ENCODE assay signal across 8 cellular contexts in the genomic region with DNA sequence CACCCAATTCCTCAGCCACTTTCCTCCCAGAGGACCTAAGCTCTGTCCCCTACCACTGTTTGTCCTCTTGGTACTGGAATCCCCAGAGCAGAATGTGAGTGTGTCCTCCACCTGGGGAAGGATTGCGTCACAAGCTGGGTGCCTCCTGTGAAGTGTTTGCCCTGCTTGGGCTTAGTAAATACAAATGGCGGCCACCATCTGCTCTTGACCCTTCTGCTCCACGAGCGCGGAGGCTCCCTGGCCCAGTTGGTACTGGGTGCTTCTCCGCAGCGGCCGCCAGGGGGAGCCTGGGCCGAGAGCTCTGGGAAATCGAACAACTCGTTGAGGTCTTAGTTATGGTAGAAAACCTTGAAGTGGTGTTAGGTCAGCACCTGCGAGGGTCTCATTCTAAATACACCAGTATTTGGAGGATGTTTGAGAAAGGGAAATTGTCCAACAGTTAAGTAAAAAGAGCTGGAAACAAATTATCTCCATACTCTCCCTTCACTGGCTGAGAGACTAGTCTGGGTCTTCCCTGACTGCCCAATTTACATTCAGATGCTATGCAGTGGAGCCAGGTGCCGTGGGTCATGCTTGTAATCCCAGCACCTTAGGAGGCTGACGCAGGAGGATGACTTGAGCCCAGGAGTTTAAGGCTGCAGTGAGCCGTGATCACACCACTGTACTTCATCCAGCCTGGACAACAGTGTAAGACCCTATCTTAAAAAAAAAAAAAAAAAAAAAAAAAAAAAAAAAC.
DNase-seq lines count a peak whose midpoint lies in the region; ATAC-seq and TF ChIP-seq lines count a peak whose summit lies in the region.

No MANE protein-coding gene starts in this region.

- peak; percentile 63 for ATAC-seq in HG03095 (IDR thresholded peaks at IDR 0.05; ENCODE audit: unreplicated experiment)
- ATAC-seq in RWPE2 (ENCODE audit: low read depth) = 0 out of 3 replicates have a peak, but pooled peaks have one; percentile 33
- peak; percentile 65 for ATAC-seq in left colon
- ATAC-seq in HG03378 (IDR thresholded peaks at IDR 0.05; ENCODE audit: unreplicated experiment) = no peak
- no peak for ATAC-seq in GM18873 (IDR thresholded peaks at IDR 0.05; ENCODE audit: low FRiP score, unreplicated experiment)

- peak; percentile 5 for DNase-seq in GDM1 (lab: John Stamatoyannopoulos, UW)
- no peak for DNase-seq in RWPE2 (ENCODE audit: low spot score)
- no peak for DNase-seq in astrocyte of the spinal cord (ENCODE audit: low read depth, low spot score)
- peak; percentile 22 to 44 for DNase-seq in left colon
- DNase-seq in stimulated activated CD8-positive, alpha-beta memory T cell treated with anti-CD3 and anti-CD28 coated beads, Interleukin-4, amount 100 ng/mL, for 48 hours = peak; percentile 74

- peaks cover 2% of the 10 kb centered on the region for H3K9me3 ChIP-seq in RWPE2 (ENCODE audit: severe bottlenecking)

- in situ Hi-C loops in astrocyte of the spinal cord (cut with HindIII; ENCODE audit: low sequenced_read_pairs) = no loop called here

- TF ChIP-seq CTCF in RWPE2 (IDR thresholded peaks at IDR 0.05; ENCODE audit: poor library complexity, severe bottlenecking) (peak; percentile 59), astrocyte of the spinal cord (IDR thresholded peaks at IDR 0.05; ENCODE audit: low read depth, low read length) (peak; percentile 53)

- no peaks in the 10 kb centered on the region for H3K36me3 ChIP-seq in RWPE2 (ENCODE audit: low read depth)

- intact Hi-C loops in left colon (cut with DNase I, micrococcal nuclease) = no loop called here

- no peaks in the 10 kb centered on the region for H3K4me1 ChIP-seq in RWPE2 (ENCODE audit: insufficient read depth, poor library complexity, severe bottlenecking)

- H3K4me3 ChIP-seq in RWPE2 (ENCODE audit: severe bottlenecking) (no peak overlapping the region), astrocyte of the spinal cord (ENCODE audit: low read depth, low read length) (no peak overlapping the region)

- H3K27ac ChIP-seq in RWPE2 (ENCODE audit: poor library complexity, severe bottlenecking) = no peak overlapping the region

- no peaks in the 10 kb centered on the region for H3K27me3 ChIP-seq in RWPE2 (ENCODE audit: insufficient read depth, poor library complexity, severe bottlenecking)

Comparison
In these comparisons a context has a peak if more than half of its experiments do, and no peak if none do; other contexts are left out.
1. DNase-seq: peak in GDM1 (single experiment), left colon (2 of 2) and stimulated activated CD8-positive, alpha-beta memory T cell treated with anti-CD3 and anti-CD28 coated beads, Interleukin-4, amount 100 ng/mL, for 48 hours (single experiment); none in RWPE2 (single experiment) and astrocyte of the spinal cord (single experiment).
2. ATAC-seq: peak in HG03095 (single experiment), RWPE2 (single experiment) and left colon (single experiment); none in HG03378 (single experiment) and GM18873 (single experiment).